ENCODE assay signal across 24 cellular contexts in genomic region chr6:155378284-155378683, GRCh38.
DNase-seq lines count a peak whose midpoint lies in the region; ATAC-seq, FAIRE-seq and TF ChIP-seq lines count a peak whose summit lies in the region.
"Had no signal": no experiment of that assay in that cellular context is flagged by ENCODE, and none has a peak within 500 bp of the region (broad histone marks: within the 10 kb centered on the region; RNA-seq: fewer than 3 reads in every experiment).

No MANE protein-coding gene starts in this region.

- DNase-seq in astrocyte (ENCODE audit: low read depth) (no peak), chondrocyte (ENCODE audit: low spot score) (no peak), RCC 7860 (ENCODE audit: low spot score) (no peak), OCI-M1 (lab: John Stamatoyannopoulos, UW) (no peak)
- DNase-seq: activated gamma-delta T cell; aorta; cerebellar nuclear complex; effector memory CD8-positive, alpha-beta T cell; H7; Karpas-422; mammary epithelial cell; NCI-H1092 treated with DMSO at 0.1 percent for 48 hours; NCI-H69; SJCRH30; stimulated activated CD4-positive, alpha-beta T cell treated with anti-CD3 and anti-CD28 coated beads, Interleukin-4, amount 100 ng/mL, for 24 hours; substantia nigra; T1000 had no signal

- peaks cover 17% of the 10 kb centered on the region for H3K4me1 ChIP-seq in astrocyte (ENCODE audit: insufficient read depth, low read length)
- H3K4me1 ChIP-seq: prostate gland, SJCRH30 had no signal

- H3K79me2 ChIP-seq in astrocyte (ENCODE audit: insufficient read depth, low read length), result no peaks in the 10 kb centered on the region

- no peaks in the 10 kb centered on the region for H3K27me3 ChIP-seq in astrocyte (ENCODE audit: insufficient read depth, low read length)
- H3K27me3 ChIP-seq: SJCRH30 had no signal

- FAIRE-seq in astrocyte (lab: Jason Lieb, UNC) (peak; percentile 68), RCC 7860 (lab: Jason Lieb, UNC) (no peak)
- FAIRE-seq: keratinocyte had no signal

- no peak overlapping the region for H3K4me2 ChIP-seq in astrocyte (ENCODE audit: low read length)

- H4K20me1 ChIP-seq in astrocyte (ENCODE audit: insufficient read depth, low read length), result no peaks in the 10 kb centered on the region

- no peak overlapping the region for H3K9ac ChIP-seq in astrocyte (ENCODE audit: low read length)

- H3K27ac Mint-ChIP-seq in astrocyte (ENCODE audit: unreplicated experiment) (no peak overlapping the region), chondrocyte (ENCODE audit: unreplicated experiment) (no peak overlapping the region)
- H3K27ac Mint-ChIP-seq: effector memory CD8-positive, alpha-beta T cell; natural killer cell treated with Interleukin-12 subunit alpha and Interleukin-12 subunit beta and Interleukin-15 and Interleukin-18, amount 100 ng/mL, for 72 hours had no signal

- H3K36me3 Mint-ChIP-seq in astrocyte (ENCODE audit: low read depth, unreplicated experiment), result no peaks in the 10 kb centered on the region
- H3K36me3 Mint-ChIP-seq in chondrocyte (ENCODE audit: low read depth), result no peaks in the 10 kb centered on the region
- H3K36me3 Mint-ChIP-seq: natural killer cell treated with Interleukin-12 subunit alpha and Interleukin-12 subunit beta and Interleukin-15 and Interleukin-18, amount 100 ng/mL, for 72 hours had no signal

- TF ChIP-seq CTCF in astrocyte (IDR thresholded peaks at IDR 0.05; ENCODE audit: insufficient read depth, low read depth, low read length) (no peak), chondrocyte (IDR thresholded peaks at IDR 0.05) (no peak)

- peak; percentile 83 for ATAC-seq in GM18517 (IDR thresholded peaks at IDR 0.05; ENCODE audit: unreplicated experiment)
- peak; percentile 75 for ATAC-seq in GM21367 (IDR thresholded peaks at IDR 0.05; ENCODE audit: unreplicated experiment)
- ATAC-seq in HG02885 (IDR thresholded peaks at IDR 0.05; ENCODE audit: poor library complexity, unreplicated experiment), result peak; percentile 67
- ATAC-seq: effector memory CD8-positive, alpha-beta T cell; natural killer cell treated with Interleukin-12 subunit alpha and Interleukin-12 subunit beta and Interleukin-15 and Interleukin-18, amount 100 ng/mL, for 72 hours had no signal

- no peak overlapping the region for H2AFZ ChIP-seq in astrocyte (ENCODE audit: low read depth, low read length)

- no peak overlapping the region for H3K27ac ChIP-seq in astrocyte (ENCODE audit: low read depth, low read length)
- H3K27ac ChIP-seq: prostate gland, SJCRH30, skin epidermis had no signal

- H3K36me3 ChIP-seq in astrocyte (ENCODE audit: insufficient read depth, low read length), result no peaks in the 10 kb centered on the region
- H3K36me3 ChIP-seq: prostate gland, SJCRH30 had no signal

- no peaks in the 10 kb centered on the region for H3K27me3 Mint-ChIP-seq in astrocyte (ENCODE audit: low read depth, unreplicated experiment)
- H3K27me3 Mint-ChIP-seq in chondrocyte (ENCODE audit: low read depth), result no peaks in the 10 kb centered on the region

- H3K4me1 Mint-ChIP-seq in astrocyte (ENCODE audit: low read depth, unreplicated experiment), result peaks cover 10% of the 10 kb centered on the region
- peaks cover 21% of the 10 kb centered on the region for H3K4me1 Mint-ChIP-seq in chondrocyte (ENCODE audit: low read depth)

- H3K9me3 ChIP-seq in astrocyte (ENCODE audit: insufficient read depth, low read depth, low read length), result no peaks in the 10 kb centered on the region
- H3K9me3 ChIP-seq: prostate gland, SJCRH30 had no signal

- no peaks in the 10 kb centered on the region for H3K9me3 Mint-ChIP-seq in astrocyte (ENCODE audit: unreplicated experiment)
- no peaks in the 10 kb centered on the region for H3K9me3 Mint-ChIP-seq in chondrocyte (ENCODE audit: low read depth)
- H3K9me3 Mint-ChIP-seq: effector memory CD8-positive, alpha-beta T cell; natural killer cell treated with Interleukin-12 subunit alpha and Interleukin-12 subunit beta and Interleukin-15 and Interleukin-18, amount 100 ng/mL, for 72 hours had no signal

- H3K4me3 Mint-ChIP-seq in astrocyte (ENCODE audit: unreplicated experiment) (no peak overlapping the region), chondrocyte (ENCODE audit: unreplicated experiment) (no peak overlapping the region)
- H3K4me3 Mint-ChIP-seq: effector memory CD8-positive, alpha-beta T cell; natural killer cell treated with Interleukin-12 subunit alpha and Interleukin-12 subunit beta and Interleukin-15 and Interleukin-18, amount 100 ng/mL, for 72 hours had no signal

- no peak overlapping the region for H3K4me3 ChIP-seq in astrocyte (ENCODE audit: insufficient read depth, low read depth, low read length)
- H3K4me3 ChIP-seq: prostate gland, SJCRH30, skin epidermis had no signal
